In genomic region chr1:156963621-156964020, GRCh38 we compare ENCODE assay signal across 12 cellular contexts. TPM values are rescaled to one million over a fixed set of nuclear protein-coding genes. Genes with fewer than 3 reads are reported as not detected.
DNase-seq lines count a peak whose midpoint lies in the region; ATAC-seq and TF ChIP-seq lines count a peak whose summit lies in the region.
"Had no signal": no experiment of that assay in that cellular context is flagged by ENCODE, and none has a peak within 500 bp of the region (broad histone marks: within the 10 kb centered on the region; RNA-seq: fewer than 3 reads in every experiment).

No MANE protein-coding gene starts in this region.

- H3K4me1 ChIP-seq in endodermal cell (ENCODE audit: control insufficient read depth, insufficient read depth, low read length) = no peaks in the 10 kb centered on the region
- no peaks in the 10 kb centered on the region for H3K4me1 ChIP-seq in mesendoderm (ENCODE audit: control insufficient read depth, low read depth, low read length)

- H3K27ac ChIP-seq in endodermal cell (ENCODE audit: low read depth, low read length) (no peak overlapping the region), mesendoderm (ENCODE audit: low read depth, low read length) (no peak overlapping the region)
- H3K27ac ChIP-seq: C4-2B had no signal

- no peak overlapping the region for H2BK5ac ChIP-seq in mesendoderm (ENCODE audit: low read length)

- H3K27me3 ChIP-seq in endodermal cell (ENCODE audit: control insufficient read depth, insufficient read depth, low read length, poor library complexity, severe bottlenecking) (no peaks in the 10 kb centered on the region), mesendoderm (ENCODE audit: insufficient read depth, low read length, poor library complexity) (no peaks in the 10 kb centered on the region)

- H3K4me3 Mint-ChIP-seq in memory B cell (peak overlapping the region; percentile 49), endodermal cell (no peak overlapping the region)

- no peaks in the 10 kb centered on the region for H3K79me1 ChIP-seq in mesendoderm (ENCODE audit: low read length)

- DNase-seq in AG10803 (ENCODE audit: low read depth) (peak; percentile 10), NOMO-1 treated with DMSO at 0.1 percent for 48 hours (lab: John Stamatoyannopoulos, UW; ENCODE audit: unreplicated experiment) (peak; percentile 84), memory B cell (ENCODE audit: low spot score in 2 of 2) (no peak), endodermal cell (no peak), NCI-H2227 treated with DMSO at 0.1 percent for 48 hours (lab: John Stamatoyannopoulos, UW) (no peak), mesendoderm (no peak), SHP77 treated with DMSO at 0.1 percent for 48 hours (lab: John Stamatoyannopoulos, UW) (no peak)
- DNase-seq in activated T-cell treated with anti-CD3 and anti-CD28 coated beads, Interleukin-2, amount 50 U/mL, for 48 hours = peak; percentile 39 to 47
- DNase-seq: SK-N-SH had no signal

- H3K4me3 ChIP-seq in AG10803 (ENCODE audit: low read length) (no peak overlapping the region), endodermal cell (ENCODE audit: low read length) (no peak overlapping the region), mesendoderm (ENCODE audit: low read length) (no peak overlapping the region)

- no peak overlapping the region for H2BK120ac ChIP-seq in mesendoderm (ENCODE audit: low read depth, low read length)

- no peaks in the 10 kb centered on the region for H3K79me2 ChIP-seq in mesendoderm (ENCODE audit: control insufficient read depth, insufficient read depth, low read length)

- no peak overlapping the region for H3K23ac ChIP-seq in mesendoderm (ENCODE audit: low read length)

- 91 to 96% methylated on average over 3 of the region's 3 CpGs for WGBS in endodermal cell (ENCODE audit: insufficient coverage in 1 of 2, insufficient read length in 1 of 2), 2 experiments
- WGBS in mesendoderm (ENCODE audit: extremely low coverage, insufficient coverage, low lambda C conversion rate) = no CpG with 5 or more reads among the region's 3 CpGs

- H3K27ac Mint-ChIP-seq in memory B cell (no peak overlapping the region), endodermal cell (no peak overlapping the region)

- no peaks in the 10 kb centered on the region for H3K9me3 ChIP-seq in endodermal cell (ENCODE audit: control insufficient read depth, low read length)
- H3K9me3 ChIP-seq: SK-N-SH had no signal

- no peak overlapping the region for H4K8ac ChIP-seq in mesendoderm (ENCODE audit: low read depth, low read length)

- H4K5ac ChIP-seq in mesendoderm (ENCODE audit: low read length) = no peak overlapping the region

- H3K4ac ChIP-seq in mesendoderm (ENCODE audit: low read depth, low read length) = no peak overlapping the region

- H3K9me3 Mint-ChIP-seq in memory B cell (peaks cover 5% of the 10 kb centered on the region), endodermal cell (no peaks in the 10 kb centered on the region)

- H3K36me3 Mint-ChIP-seq in memory B cell = peaks cover 3% of the 10 kb centered on the region
- H3K36me3 Mint-ChIP-seq in endodermal cell (ENCODE audit: low read depth) = peaks cover 85% of the 10 kb centered on the region

- no peak overlapping the region for H2BK15ac ChIP-seq in mesendoderm (replicated peaks; ENCODE audit: low read depth)

- H3K27me3 Mint-ChIP-seq in memory B cell (peaks cover 7% of the 10 kb centered on the region), endodermal cell (ENCODE audit: insufficient read depth) (no peaks in the 10 kb centered on the region)

- peaks cover 94% of the 10 kb centered on the region for H3K36me3 ChIP-seq in endodermal cell (ENCODE audit: control insufficient read depth, insufficient read depth, low read length)
- peaks cover 13% of the 10 kb centered on the region for H3K36me3 ChIP-seq in mesendoderm (ENCODE audit: control insufficient read depth, insufficient read depth, low read length)

- no peak overlapping the region for H3K56ac ChIP-seq in mesendoderm (ENCODE audit: low read length)

- H3K9ac ChIP-seq in endodermal cell (ENCODE audit: extremely low read depth, low read length, poor library complexity, severe bottlenecking) (no peak overlapping the region), mesendoderm (ENCODE audit: low read length) (no peak overlapping the region)
- H3K9ac ChIP-seq: SK-N-SH had no signal

- H3K4me1 Mint-ChIP-seq in memory B cell = peaks cover 24% of the 10 kb centered on the region
- H3K4me1 Mint-ChIP-seq in endodermal cell = no peaks in the 10 kb centered on the region

- TF ChIP-seq CTCF in AG10803 (conservative IDR thresholded peaks at IDR 0.05; ENCODE audit: low read length) (no peak), endodermal cell (conservative IDR thresholded peaks at IDR 0.05) (no peak)

- H2AK5ac ChIP-seq in mesendoderm (ENCODE audit: low read length) = no peak overlapping the region

- H3K18ac ChIP-seq in mesendoderm (ENCODE audit: low read length) = no peak overlapping the region

- no peak overlapping the region for H3K4me2 ChIP-seq in mesendoderm (ENCODE audit: low read length)
- H3K4me2 ChIP-seq: SK-N-SH had no signal

- ATAC-seq in memory B cell (ENCODE audit: low read depth) = peak; percentile 74

RNA-seq across cellular contexts. Expression of gene LRRC71, which starts 43.2 kb away (rescaled TPM):
- total RNA-seq in endodermal cell = not detected
- not detected for polyA plus RNA-seq in endodermal cell (2013, experiment 1 of 2)
- not detected for polyA plus RNA-seq in endodermal cell (2013, experiment 2 of 2)
- polyA plus RNA-seq in mesendoderm (2013, experiment 1 of 2) = not detected
- 0.14 TPM for polyA plus RNA-seq in mesendoderm (2013, experiment 2 of 2)
- total RNA-seq: HT1080, kidney epithelial cell had no signal

Comparison
In these comparisons a context has a peak if more than half of its experiments do, and no peak if none do; other contexts are left out.
1. DNase-seq: peak in AG10803 (single experiment), NOMO-1 treated with DMSO at 0.1 percent for 48 hours (single experiment) and activated T-cell treated with anti-CD3 and anti-CD28 coated beads, Interleukin-2, amount 50 U/mL, for 48 hours (2 of 2); none in memory B cell (0 of 2), endodermal cell (single experiment), NCI-H2227 treated with DMSO at 0.1 percent for 48 hours (single experiment), mesendoderm (single experiment) and SHP77 treated with DMSO at 0.1 percent for 48 hours (single experiment).